In genomic region chr19:55623130-55623868, GRCh38 we compare ENCODE assay signal across 8 cellular contexts. TPM values are rescaled to one million over a fixed set of nuclear protein-coding genes. Genes with fewer than 3 reads are reported as not detected.
DNase-seq lines count a peak whose midpoint lies in the region; ATAC-seq and TF ChIP-seq lines count a peak whose summit lies in the region.

No MANE protein-coding gene starts in this region.

- H2BK12ac ChIP-seq in H9 (ENCODE audit: insufficient read length, low read depth, low read length) (no peak overlapping the region), mesenchymal stem cell (ENCODE audit: low read length in 2 of 2) (no peak overlapping the region)

- H3K36me3 ChIP-seq in naive thymus-derived CD4-positive, alpha-beta T cell (ENCODE audit: control insufficient read depth in 2 of 3, insufficient read depth in 3 of 3, low read length in 3 of 3), result peaks cover 0 to 7% (median 0%) of the 10 kb centered on the region in 3 experiments
- peaks cover 8 to 27% of the 10 kb centered on the region in 2 experiments for H3K36me3 ChIP-seq in mesenchymal stem cell (ENCODE audit: control insufficient read depth in 1 of 2, insufficient read depth in 2 of 2, low read depth in 1 of 2, low read length in 2 of 2)

- H3K14ac ChIP-seq in H9 (ENCODE audit: insufficient read depth, low read length) (no peak overlapping the region), mesenchymal stem cell (ENCODE audit: low read length in 2 of 2) (no peak overlapping the region)

- H3K23me2 ChIP-seq in H9 (ENCODE audit: insufficient read length, low read depth, low read length, poor library complexity, severe bottlenecking), result no peaks in the 10 kb centered on the region

- H3K4me1 Mint-ChIP-seq in H9, result peaks cover 8 to 14% of the 10 kb centered on the region in 2 experiments
- H3K4me1 Mint-ChIP-seq in brain, result peaks cover 38% of the 10 kb centered on the region
- H3K4me1 Mint-ChIP-seq in naive thymus-derived CD4-positive, alpha-beta T cell, result peaks cover 31 to 66% (median 60%) of the 10 kb centered on the region in 7 donors

- H2AK5ac ChIP-seq in H9 (ENCODE audit: insufficient read length, low read length), result no peak overlapping the region
- no peak overlapping the region for H2AK5ac ChIP-seq in mesenchymal stem cell (ENCODE audit: low read length, severe bottlenecking)

- no peak overlapping the region for H3T11ph ChIP-seq in H9 (ENCODE audit: low read length)

- H2BK20ac ChIP-seq in H9 (ENCODE audit: low read depth, low read length, poor library complexity, severe bottlenecking), result no peak overlapping the region

- H3K4me3 ChIP-seq in naive thymus-derived CD4-positive, alpha-beta T cell (ENCODE audit: low read length), result no peak overlapping the region
- peak overlapping the region in 1 of 2 experiments; percentile 39 for H3K4me3 ChIP-seq in mesenchymal stem cell (ENCODE audit: insufficient read depth in 1 of 2, low read depth in 1 of 2, low read length in 2 of 2)

- no peak overlapping the region for H3K18ac ChIP-seq in H9 (ENCODE audit: insufficient read length, low read depth, low read length)
- no peak overlapping the region for H3K18ac ChIP-seq in mesenchymal stem cell (ENCODE audit: low read depth in 1 of 2, low read length in 2 of 2)

- H2BK15ac ChIP-seq in H9 (ENCODE audit: low read depth, low read length) (no peak overlapping the region), mesenchymal stem cell (ENCODE audit: low read depth, poor library complexity, severe bottlenecking) (no peak overlapping the region)

- no peak overlapping the region for H2AFZ ChIP-seq in H9 (ENCODE audit: low read length)
- no peak overlapping the region for H2AFZ ChIP-seq in mesenchymal stem cell (ENCODE audit: low read depth, low read length)

- H3K9me3 ChIP-seq in H9 (ENCODE audit: control insufficient read depth, low read depth, low read length), result no peaks in the 10 kb centered on the region
- H3K9me3 ChIP-seq in naive thymus-derived CD4-positive, alpha-beta T cell (ENCODE audit: control insufficient read depth in 2 of 3, low read length in 3 of 3), result no peaks in the 10 kb centered on the region
- H3K9me3 ChIP-seq in mesenchymal stem cell (ENCODE audit: control insufficient read depth, low read length), result no peaks in the 10 kb centered on the region

- no peak for ATAC-seq in naive thymus-derived CD4-positive, alpha-beta T cell
- ATAC-seq in HG03354 (IDR thresholded peaks at IDR 0.05; ENCODE audit: poor library complexity, severe bottlenecking, unreplicated experiment) (no peak), GM21360 (IDR thresholded peaks at IDR 0.05; ENCODE audit: unreplicated experiment) (no peak)

- no peaks in the 10 kb centered on the region for H4K20me1 ChIP-seq in H9 (ENCODE audit: control insufficient read depth, insufficient read depth, insufficient read length)

- TF ChIP-seq CTCF in 22Rv1 (IDR thresholded peaks at IDR 0.05) (no peak), H9 (conservative IDR thresholded peaks at IDR 0.05) (no peak), brain (conservative IDR thresholded peaks at IDR 0.05) (no peak)

- no CpG with 5 or more reads among the region's 12 CpGs for WGBS in H9 (ENCODE audit: extremely low coverage, insufficient read length, low lambda C conversion rate)
- 94% methylated on average over 11 of the region's 12 CpGs for WGBS in mesenchymal stem cell

- H3K9ac ChIP-seq in H9 (ENCODE audit: extremely low read depth, insufficient read length, low read length), result no peak overlapping the region
- no peak overlapping the region for H3K9ac ChIP-seq in mesenchymal stem cell (ENCODE audit: low read length)

- CTCF ChIA-PET in naive thymus-derived CD4-positive, alpha-beta T cell (lab: Charles Lee), result interaction anchor here (1.3 to 3.0 kb wide), 4 partner anchors 9 to 156 kb away, joined by 3 to 8 read pairs (median 8); partner anchors contain the start of gene ZNF865

- no peak overlapping the region for H3K4ac ChIP-seq in H9 (ENCODE audit: low read depth, low read length)
- H3K4ac ChIP-seq in mesenchymal stem cell (ENCODE audit: low read depth in 1 of 2, low read length in 2 of 2), result no peak overlapping the region

- H3K27ac Mint-ChIP-seq in H9, result no peak overlapping the region; a peak in 1 of 7 replicates
- H3K27ac Mint-ChIP-seq in brain, result peak overlapping the region; percentile 91 to 100 (median 99)
- H3K27ac Mint-ChIP-seq in naive thymus-derived CD4-positive, alpha-beta T cell, result peak overlapping the region; percentile 89 to 99 (median 98)

- no peak overlapping the region for H2BK120ac ChIP-seq in H9 (ENCODE audit: low read depth, low read length, poor library complexity, severe bottlenecking)
- no peak overlapping the region for H2BK120ac ChIP-seq in mesenchymal stem cell (ENCODE audit: low read depth, low read length)

- H3K4me3 Mint-ChIP-seq in H9 (peak overlapping the region; percentile 85 to 89), brain (peak overlapping the region; percentile 90 to 92 (median 90))
- peak overlapping the region in 7 of 10 donors; percentile 14 to 92 (median 59) for H3K4me3 Mint-ChIP-seq in naive thymus-derived CD4-positive, alpha-beta T cell

- H3K27ac ChIP-seq in 22Rv1, result peak overlapping the region; percentile 86; the same call in 1 of the 2 replicates
- H3K27ac ChIP-seq in H9 (ENCODE audit: insufficient read length, low read depth, low read length), result no peak overlapping the region
- peak overlapping the region; percentile 100 for H3K27ac ChIP-seq in naive thymus-derived CD4-positive, alpha-beta T cell (ENCODE audit: low read depth, low read length)
- no peak overlapping the region for H3K27ac ChIP-seq in mesenchymal stem cell (ENCODE audit: low read length, poor library complexity, severe bottlenecking)

- H3K79me1 ChIP-seq in H9 (ENCODE audit: insufficient read depth, low read depth, low read length, poor library complexity, severe bottlenecking), result no peaks in the 10 kb centered on the region
- peaks cover 20% of the 10 kb centered on the region for H3K79me1 ChIP-seq in mesenchymal stem cell (replicated peaks; ENCODE audit: low read length, poor library complexity, severe bottlenecking)

- peaks cover 5% of the 10 kb centered on the region for H3K27me3 Mint-ChIP-seq in H9 (ENCODE audit: low read depth)
- peaks cover 10% of the 10 kb centered on the region for H3K27me3 Mint-ChIP-seq in brain
- H3K27me3 Mint-ChIP-seq in naive thymus-derived CD4-positive, alpha-beta T cell, result peaks cover 0 to 12% (median 0%) of the 10 kb centered on the region in 5 donors

- H2BK5ac ChIP-seq in H9 (ENCODE audit: insufficient read length, low read length) (no peak overlapping the region), mesenchymal stem cell (ENCODE audit: low read depth, low read length, poor library complexity, severe bottlenecking) (no peak overlapping the region)

- H3K36me3 Mint-ChIP-seq in H9 (ENCODE audit: insufficient read depth in 1 of 3, low read depth in 3 of 3) (peaks cover 12 to 25% (median 23%) of the 10 kb centered on the region in 3 experiments; a peak in 6 of 7 replicates), brain (peaks cover 8% of the 10 kb centered on the region)
- peaks cover 0 to 10% (median 5%) of the 10 kb centered on the region in 5 donors for H3K36me3 Mint-ChIP-seq in naive thymus-derived CD4-positive, alpha-beta T cell

- H3K4me1 ChIP-seq in H9 (ENCODE audit: insufficient read depth, low read length) (no peaks in the 10 kb centered on the region), mesenchymal stem cell (ENCODE audit: control insufficient read depth, insufficient read depth, low read depth, low read length) (peaks cover 7% of the 10 kb centered on the region)
- H3K4me1 ChIP-seq in naive thymus-derived CD4-positive, alpha-beta T cell (ENCODE audit: control insufficient read depth in 2 of 2, insufficient read depth in 2 of 2, low read length in 2 of 2), result peaks cover 27 to 46% of the 10 kb centered on the region in 2 donors

- H4K8ac ChIP-seq in H9 (replicated peaks; ENCODE audit: insufficient read length, low read depth, low read length), result no peak overlapping the region
- H4K8ac ChIP-seq in mesenchymal stem cell (ENCODE audit: low read length), result no peak overlapping the region

- intact Hi-C loops in naive thymus-derived CD4-positive, alpha-beta T cell (cut with micrococcal nuclease), result loop anchor here (10.0 kb wide), 2 partner anchors 458 to 1158 kb away; partner anchors contain the start of genes DNAAF3 (in 1 of the 2) and LENG9 (in 1 of the 2)

- DNase-seq in H9 (no peak), mesenchymal stem cell (no peak), NCI-H1417 (lab: John Stamatoyannopoulos, UW) (no peak)
- no peak for DNase-seq in naive thymus-derived CD4-positive, alpha-beta T cell

- no peaks in the 10 kb centered on the region for H3K27me3 ChIP-seq in H9 (ENCODE audit: insufficient read depth, low read length)
- no peaks in the 10 kb centered on the region for H3K27me3 ChIP-seq in naive thymus-derived CD4-positive, alpha-beta T cell (ENCODE audit: control insufficient read depth in 2 of 2, insufficient read depth in 2 of 2, low read length in 2 of 2)
- no peaks in the 10 kb centered on the region for H3K27me3 ChIP-seq in mesenchymal stem cell (ENCODE audit: control insufficient read depth in 1 of 2, insufficient read depth in 1 of 2, low read length in 2 of 2)

- H3K23ac ChIP-seq in H9 (ENCODE audit: insufficient read length, low read depth, low read length) (no peak overlapping the region), mesenchymal stem cell (ENCODE audit: low read length in 2 of 2) (no peak overlapping the region)

- no peak overlapping the region for H3K56ac ChIP-seq in H9 (ENCODE audit: insufficient read length, low read depth, low read length)

- no peaks in the 10 kb centered on the region for H3K79me2 ChIP-seq in H9 (ENCODE audit: insufficient read depth, low read length)

- peak overlapping the region; percentile 27 for H3K4me2 ChIP-seq in H9 (ENCODE audit: insufficient read depth, insufficient read length, low read length)
- H3K4me2 ChIP-seq in mesenchymal stem cell (ENCODE audit: low read length, poor library complexity, severe bottlenecking), result no peak overlapping the region

- H4K91ac ChIP-seq in H9 (ENCODE audit: insufficient read length, low read depth, low read length) (no peak overlapping the region), mesenchymal stem cell (ENCODE audit: low read length) (no peak overlapping the region)

- POLR2A ChIA-PET in naive thymus-derived CD4-positive, alpha-beta T cell (lab: Charles Lee), result interaction anchor here (0.7 to 6.9 kb wide), 11 partner anchors 13 to 239 kb away, joined by 3 to 98 read pairs (median 7); partner anchors contain the start of genes FIZ1, TMEM238, U2AF2 and ZNF524

- H3K9me3 Mint-ChIP-seq in H9 (no peaks in the 10 kb centered on the region; a peak in 1 of 5 replicates), brain (peaks cover 0 to 5% (median 0%) of the 10 kb centered on the region in 5 experiments)
- peaks cover 0 to 2% (median 0%) of the 10 kb centered on the region in 11 donors for H3K9me3 Mint-ChIP-seq in naive thymus-derived CD4-positive, alpha-beta T cell

- H4K5ac ChIP-seq in H9 (ENCODE audit: insufficient read length, low read depth, low read length), result no peak overlapping the region

RNA-seq across cellular contexts. Expression of gene ZNF784, which starts 1.1 kb away (rescaled TPM):
- 9.9 and 10.7 TPM in 2 replicates for total RNA-seq in H9 (2021)
- polyA plus RNA-seq in brain (ENCODE audit: insufficient read depth, low read depth, low replicate concordance), result 5.8 TPM
- 10 to 100 TPM in 2 of 5 experiments, 1 to 10 TPM in 3; 5.1 to 17.1 (median 9.0) TPM for total RNA-seq in naive thymus-derived CD4-positive, alpha-beta T cell
- 1 to 10 TPM in 1 of 2 donors, under 1 TPM in 1; 0.65 to 2.0 TPM for polyA plus RNA-seq in naive thymus-derived CD4-positive, alpha-beta T cell
- 2.4 TPM for polyA plus RNA-seq in mesenchymal stem cell (2013, experiment 1 of 2)
- polyA plus RNA-seq in mesenchymal stem cell (2013, experiment 2 of 2), result 2.5 TPM

RNA-seq across cellular contexts. Expression of gene ZNF580, which starts 17.5 kb away (rescaled TPM):
- total RNA-seq in H9 (2021), result 22.4 and 22.8 TPM in 2 replicates
- polyA plus RNA-seq in brain (ENCODE audit: insufficient read depth, low read depth, low replicate concordance), result 43.5 TPM
- total RNA-seq in naive thymus-derived CD4-positive, alpha-beta T cell, result 100 to 1,000 TPM in 2 of 5 experiments, 10 to 100 TPM in 3; 45.2 to 109 (median 65.3) TPM
- polyA plus RNA-seq in naive thymus-derived CD4-positive, alpha-beta T cell, result 10 to 100 TPM; 14.6 to 20.4 TPM
- 46.7 TPM for polyA plus RNA-seq in mesenchymal stem cell (2013, experiment 1 of 2)
- polyA plus RNA-seq in mesenchymal stem cell (2013, experiment 2 of 2), result 48.6 TPM

RNA-seq across cellular contexts. Expression of gene ZNF865, which starts 17.9 kb away (rescaled TPM):
- 13.8 and 14.3 TPM in 2 replicates for total RNA-seq in H9 (2021)
- polyA plus RNA-seq in brain (ENCODE audit: insufficient read depth, low read depth, low replicate concordance), result 10.4 TPM
- 10 to 100 TPM; 13.8 to 22.7 (median 15.3) TPM for total RNA-seq in naive thymus-derived CD4-positive, alpha-beta T cell
- polyA plus RNA-seq in naive thymus-derived CD4-positive, alpha-beta T cell, result under 1 TPM; 0.06 to 0.24 TPM
- 9.1 TPM for polyA plus RNA-seq in mesenchymal stem cell (2013, experiment 1 of 2)
- 8.8 TPM for polyA plus RNA-seq in mesenchymal stem cell (2013, experiment 2 of 2)

RNA-seq across cellular contexts. Expression of gene ZNF581, which starts 20.1 kb away (rescaled TPM):
- 65.1 and 68.0 TPM in 2 replicates for total RNA-seq in H9 (2021)
- 24.5 TPM for polyA plus RNA-seq in brain (ENCODE audit: insufficient read depth, low read depth, low replicate concordance)
- total RNA-seq in naive thymus-derived CD4-positive, alpha-beta T cell, result 10 to 100 TPM; 27.0 to 35.8 (median 32.1) TPM
- 10 to 100 TPM; 36.7 to 39.5 TPM for polyA plus RNA-seq in naive thymus-derived CD4-positive, alpha-beta T cell
- polyA plus RNA-seq in mesenchymal stem cell (2013, experiment 1 of 2), result 30.2 TPM
- polyA plus RNA-seq in mesenchymal stem cell (2013, experiment 2 of 2), result 31.9 TPM

RNA-seq across cellular contexts. Expression of gene ZNF524, which starts 23.2 kb away (rescaled TPM):
- 2.9 and 3.0 TPM in 2 replicates for total RNA-seq in H9 (2021)
- 20.5 TPM for polyA plus RNA-seq in brain (ENCODE audit: insufficient read depth, low read depth, low replicate concordance)
- total RNA-seq in naive thymus-derived CD4-positive, alpha-beta T cell, result 10 to 100 TPM; 13.3 to 32.1 (median 24.7) TPM
- 10 to 100 TPM; 41.2 to 50.5 TPM for polyA plus RNA-seq in naive thymus-derived CD4-positive, alpha-beta T cell
- polyA plus RNA-seq in mesenchymal stem cell (2013, experiment 1 of 2), result 8.4 TPM
- 9.2 TPM for polyA plus RNA-seq in mesenchymal stem cell (2013, experiment 2 of 2)

Comparison
In these comparisons a context has a peak if more than half of its experiments do, and no peak if none do; other contexts are left out.
1. H3K27ac ChIP-seq: peak in 22Rv1 (single experiment) and naive thymus-derived CD4-positive, alpha-beta T cell (single experiment); none in H9 (single experiment) and mesenchymal stem cell (single experiment).
2. H3K27ac Mint-ChIP-seq: peak in brain (5 of 5) and naive thymus-derived CD4-positive, alpha-beta T cell (9 of 9); none in H9 (0 of 3).
3. Peak in every context shown above with its lines, with median percentiles within 50 percentile points of each other: H3K4me3 Mint-ChIP-seq.